Comparison of ENCODE assay signal across 1 cellular context in the genomic region with DNA sequence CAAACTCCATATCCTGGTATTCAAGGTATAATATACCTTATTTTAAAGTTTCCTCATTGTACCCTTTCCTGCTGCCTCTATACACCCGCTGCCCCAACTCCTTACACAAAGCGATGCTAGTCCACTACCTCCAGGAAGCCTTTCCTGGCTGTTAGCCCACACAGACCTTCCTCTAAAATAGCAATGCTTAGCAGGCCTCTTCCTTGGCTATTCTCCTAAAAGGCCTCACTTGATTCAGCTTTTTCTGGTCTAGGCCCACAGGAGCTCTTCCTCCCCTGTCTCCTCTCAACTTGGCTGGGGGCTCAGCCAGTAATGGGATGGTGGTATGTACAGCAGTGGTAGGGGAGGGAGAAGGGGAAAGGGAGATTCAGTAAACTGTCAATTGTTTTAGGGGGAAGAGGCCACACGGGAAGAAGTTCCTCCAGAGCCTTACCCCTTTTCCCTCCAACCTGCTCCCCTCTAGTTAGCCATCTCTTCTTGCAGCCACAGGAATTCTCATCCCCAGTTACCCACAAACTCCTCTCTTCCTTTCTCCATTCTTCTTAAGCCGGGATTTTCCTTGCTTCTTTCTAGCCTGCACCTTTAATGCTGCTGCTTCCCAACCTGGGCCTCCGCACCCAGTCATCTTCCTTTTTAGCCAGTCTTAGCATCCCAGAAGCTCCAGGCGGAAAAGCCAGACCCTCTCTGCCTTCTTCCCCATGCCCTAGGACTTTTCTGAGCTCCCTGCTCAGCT.
TF ChIP-seq lines count a peak whose summit lies in the region.

No MANE protein-coding gene starts in this region.

TF ChIP-seq in endothelial cell of umbilical vein, 7 proteins besides CTCF, POLR2A, EP300 and RAD21:
- TF ChIP-seq, protein P1, sequence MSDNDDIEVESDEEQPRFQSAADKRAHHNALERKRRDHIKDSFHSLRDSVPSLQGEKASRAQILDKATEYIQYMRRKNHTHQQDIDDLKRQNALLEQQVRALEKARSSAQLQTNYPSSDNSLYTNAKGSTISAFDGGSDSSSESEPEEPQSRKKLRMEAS (IDR thresholded peaks at IDR 0.05; ENCODE audit: insufficient read depth, insufficient read length) = no peak
- TF ChIP-seq FOS (IDR thresholded peaks at IDR 0.05; ENCODE audit: borderline replicate concordance, insufficient read depth, low read length) = no peak
- no peak for TF ChIP-seq JUN (IDR thresholded peaks at IDR 0.05; ENCODE audit: borderline replicate concordance, insufficient read depth, insufficient read length, low read depth)
- TF ChIP-seq GATA2 (IDR thresholded peaks at IDR 0.05; ENCODE audit: insufficient read depth, insufficient read length, low read depth, low read length) = no peak
- TF ChIP-seq POLR2AphosphoS5 (IDR thresholded peaks at IDR 0.05; ENCODE audit: insufficient read depth, low read depth, low read length) = no peak
- no peak for TF ChIP-seq EZH2 (IDR thresholded peaks at IDR 0.05; ENCODE audit: borderline replicate concordance, low read depth, low read length, severe bottlenecking)
- TF ChIP-seq MYC (IDR thresholded peaks at IDR 0.05; ENCODE audit: low read depth, low read length) = no peak
